ENCODE assay signal across 16 cellular contexts in genomic region chr22:37630839-37631435, GRCh38. TPM values are rescaled to one million over a fixed set of nuclear protein-coding genes. Genes with fewer than 3 reads are reported as not detected.
A peak's percentile ranks its signal among the peaks of the same experiment; 100 is the strongest.
DNase-seq lines count a peak whose midpoint lies in the region; ATAC-seq, FAIRE-seq and TF ChIP-seq lines count a peak whose summit lies in the region.
"Had no signal": no experiment of that assay in that cellular context is flagged by ENCODE, and none has a peak within 500 bp of the region (broad histone marks: within the 10 kb centered on the region; RNA-seq: fewer than 3 reads in every experiment).

No MANE protein-coding gene starts in this region.

- no peak for FAIRE-seq in HTR-8/SVneo (lab: Jason Lieb, UNC)
- FAIRE-seq: endometrium, keratinocyte had no signal

- CTCF ChIA-PET in CD4-positive, alpha-beta memory T cell (lab: Charles Lee; ENCODE audit: partially characterized antibody): interaction anchor here (9.0 to 22.8 kb wide), 4 partner anchors 4 to 49 kb away, joined by 75 to 558 read pairs (median 493); partner anchors contain the start of genes GGA1, LGALS1, NOL12 and SH3BP1

- H3K27ac ChIP-seq in CD4-positive, alpha-beta memory T cell (ENCODE audit: low read depth, low read length): peak overlapping the region; percentile 72
- H3K27ac ChIP-seq in neural progenitor cell: no peak overlapping the region
- H3K27ac ChIP-seq in thyroid gland: peak overlapping the region in 1 of 3 donors; percentile 16
- H3K27ac ChIP-seq: body of pancreas, gastrocnemius medialis, WERI-Rb-1 had no signal

- TF ChIP-seq POLR2A in thyroid gland (IDR thresholded peaks at IDR 0.05): no peak

- no peak for TF ChIP-seq CTCF in nephron (IDR thresholded peaks at IDR 0.05; ENCODE audit: unreplicated experiment in 3 of 3)
- no peak for TF ChIP-seq CTCF in neural progenitor cell (IDR thresholded peaks at IDR 0.05)
- no peak for TF ChIP-seq CTCF in thyroid gland (IDR thresholded peaks at IDR 0.05)

- no peaks in the 10 kb centered on the region for H3K27me3 Mint-ChIP-seq in CD4-positive, alpha-beta memory T cell
- H3K27me3 Mint-ChIP-seq in nephron (ENCODE audit: low read depth) (no peaks in the 10 kb centered on the region), neural progenitor cell (ENCODE audit: insufficient read depth, low read depth) (peaks cover 8% of the 10 kb centered on the region)

- H3K4me1 ChIP-seq in CD4-positive, alpha-beta memory T cell (ENCODE audit: insufficient read depth, low read length): peaks cover 72% of the 10 kb centered on the region
- H3K4me1 ChIP-seq in neural progenitor cell (peaks cover 17% of the 10 kb centered on the region), thyroid gland (peaks cover 0 to 38% of the 10 kb centered on the region in 2 donors)

- H3K9me3 Mint-ChIP-seq in CD4-positive, alpha-beta memory T cell: no peaks in the 10 kb centered on the region
- H3K9me3 Mint-ChIP-seq in nephron (no peaks in the 10 kb centered on the region), neural progenitor cell (no peaks in the 10 kb centered on the region)

- intact Hi-C loops in CD4-positive, alpha-beta memory T cell (cut with micrococcal nuclease): loop anchor here (10.0 kb wide), 1 partner anchor 214 kb away; the partner anchor contains the start of genes ANKRD54 and EIF3L
- intact Hi-C loops in thyroid gland (cut with DNase I): no loop called here

- no peak overlapping the region for H3K9ac ChIP-seq in neural progenitor cell

- no peaks in the 10 kb centered on the region for H4K20me1 ChIP-seq in neural progenitor cell (ENCODE audit: low read depth)

- peaks cover 4% of the 10 kb centered on the region for H3K36me3 ChIP-seq in CD4-positive, alpha-beta memory T cell (ENCODE audit: insufficient read depth, low read length)
- H3K36me3 ChIP-seq in neural progenitor cell (no peaks in the 10 kb centered on the region), thyroid gland (peaks cover 17 to 22% of the 10 kb centered on the region in 2 donors)

- no peaks in the 10 kb centered on the region for H3K9me3 ChIP-seq in CD4-positive, alpha-beta memory T cell (ENCODE audit: control insufficient read depth in 1 of 2, low read length in 2 of 2)
- H3K9me3 ChIP-seq in neural progenitor cell (ENCODE audit: low read depth): no peaks in the 10 kb centered on the region
- no peaks in the 10 kb centered on the region for H3K9me3 ChIP-seq in thyroid gland
- H3K9me3 ChIP-seq: body of pancreas, gastrocnemius medialis had no signal

- H3F3A ChIP-seq in neural progenitor cell (ENCODE audit: low read depth): peaks cover 16% of the 10 kb centered on the region

- H3K4me1 Mint-ChIP-seq in CD4-positive, alpha-beta memory T cell: peaks cover 31 to 76% (median 54%) of the 10 kb centered on the region in 4 donors
- peaks cover 46% of the 10 kb centered on the region for H3K4me1 Mint-ChIP-seq in nephron
- H3K4me1 Mint-ChIP-seq in neural progenitor cell: peaks cover 16% of the 10 kb centered on the region

- peak overlapping the region in 1 of 8 donors; percentile 49 for H3K4me3 Mint-ChIP-seq in CD4-positive, alpha-beta memory T cell
- H3K4me3 Mint-ChIP-seq in nephron: peak overlapping the region in 1 of 3 experiments; percentile 40
- H3K4me3 Mint-ChIP-seq in neural progenitor cell: no peak overlapping the region

- no peak overlapping the region for H3K4me2 ChIP-seq in neural progenitor cell

- H3K4me3 ChIP-seq in CD4-positive, alpha-beta memory T cell (ENCODE audit: low read length in 2 of 2): no peak overlapping the region
- H3K4me3 ChIP-seq in neural progenitor cell (no peak overlapping the region), thyroid gland (replicated peaks in 1 of 3) (no peak overlapping the region)
- H3K4me3 ChIP-seq: body of pancreas, gastrocnemius medialis had no signal

- H3K27ac Mint-ChIP-seq in CD4-positive, alpha-beta memory T cell: peak overlapping the region in 6 of 7 donors; percentile 17 to 81 (median 72)
- peak overlapping the region; percentile 76 to 93 (median 86) for H3K27ac Mint-ChIP-seq in nephron
- no peak overlapping the region for H3K27ac Mint-ChIP-seq in neural progenitor cell

- H2AFZ ChIP-seq in neural progenitor cell (replicated peaks): no peak overlapping the region

- DNase-seq in CD4-positive, alpha-beta memory T cell: no peak
- DNase-seq in OCI-M1 (lab: John Stamatoyannopoulos, UW): peak; percentile 44
- peak; percentile 54 for DNase-seq in amniotic epithelial cell (ENCODE audit: low read depth)
- DNase-seq in neural progenitor cell (ENCODE audit: low spot score): no peak
- DNase-seq in HTR-8/SVneo (ENCODE audit: insufficient read length, low spot score): no peak
- no peak for DNase-seq in thyroid gland
- DNase-seq: body of pancreas, gastrocnemius medialis, HCEC 1CT, NCI-H187 treated with DMSO at 0.1 percent for 48 hours, NCI-H69, WERI-Rb-1 had no signal

- WGBS in thyroid gland, 2 donors: 92 to 100% methylated on average over 1 to 9 of the region's 9 CpGs

- no peaks in the 10 kb centered on the region for H3K79me2 ChIP-seq in neural progenitor cell (ENCODE audit: low read depth)

- no peaks in the 10 kb centered on the region for H3K27me3 ChIP-seq in CD4-positive, alpha-beta memory T cell (ENCODE audit: insufficient read depth, low read length)
- H3K27me3 ChIP-seq in neural progenitor cell: no peaks in the 10 kb centered on the region
- H3K27me3 ChIP-seq in thyroid gland: no peaks in the 10 kb centered on the region
- H3K27me3 ChIP-seq: body of pancreas, gastrocnemius medialis had no signal

- H3K36me3 Mint-ChIP-seq in CD4-positive, alpha-beta memory T cell: peaks cover 0 to 17% of the 10 kb centered on the region in 2 donors
- H3K36me3 Mint-ChIP-seq in nephron (ENCODE audit: low read depth): no peaks in the 10 kb centered on the region
- H3K36me3 Mint-ChIP-seq in neural progenitor cell: no peaks in the 10 kb centered on the region

- ATAC-seq in GM18909 (IDR thresholded peaks at IDR 0.05; ENCODE audit: poor library complexity, unreplicated experiment): no peak
- ATAC-seq: body of pancreas, gastrocnemius medialis had no signal

- POLR2A ChIA-PET in CD4-positive, alpha-beta memory T cell (lab: Charles Lee; ENCODE audit: partially characterized antibody): interaction anchor here (0.6 to 12.8 kb wide), 6 partner anchors 10 to 50 kb away, joined by 3 to 247 read pairs (median 24); partner anchors contain the start of genes GGA1, LGALS1, PDXP and SH3BP1

RNA-seq across cellular contexts. Expression of gene SH3BP1, which starts 8.5 kb away (rescaled TPM):
- total RNA-seq in CD4-positive, alpha-beta memory T cell: 10 to 100 TPM; 84.0 to 89.2 TPM
- polyA plus RNA-seq in CD4-positive, alpha-beta memory T cell: 10 to 100 TPM; 17.6 to 30.3 TPM
- total RNA-seq in neural progenitor cell (ENCODE audit: low replicate concordance) (10.3 and 10.9 TPM in 2 replicates), thyroid gland (10 to 100 TPM in 1 of 4 donors, 1 to 10 TPM in 2, under 1 TPM in 1; 0.81 to 10.1 (median 3.3) TPM)

RNA-seq across cellular contexts. Expression of gene GGA1, which starts 22.3 kb away (rescaled TPM):
- total RNA-seq in CD4-positive, alpha-beta memory T cell: 100 to 1,000 TPM; 108 to 109 TPM
- polyA plus RNA-seq in CD4-positive, alpha-beta memory T cell: 10 to 100 TPM; 16.3 to 26.7 TPM
- total RNA-seq in neural progenitor cell (ENCODE audit: low replicate concordance): 62.3 and 71.7 TPM in 2 replicates
- 10 to 100 TPM; 46.2 to 90.5 (median 60.4) TPM for total RNA-seq in thyroid gland

RNA-seq across cellular contexts. Expression of gene PDXP, which starts 27.6 kb away (rescaled TPM):
- total RNA-seq in CD4-positive, alpha-beta memory T cell: 1 to 10 TPM; 7.3 to 9.8 TPM
- polyA plus RNA-seq in CD4-positive, alpha-beta memory T cell: 1 to 10 TPM in 1 of 2 donors, under 1 TPM in 1; 0.38 to 7.1 TPM
- total RNA-seq in neural progenitor cell (ENCODE audit: low replicate concordance) (25.1 and 57.0 TPM in 2 replicates), thyroid gland (10 to 100 TPM in 3 of 4 donors, 1 to 10 TPM in 1; 4.2 to 15.8 (median 12.3) TPM)

RNA-seq across cellular contexts. Expression of gene LGALS1, which starts 44.5 kb away (rescaled TPM):
- 10 to 100 TPM; 64.8 to 68.7 TPM for total RNA-seq in CD4-positive, alpha-beta memory T cell
- 100 to 1,000 TPM; 315 to 358 TPM for polyA plus RNA-seq in CD4-positive, alpha-beta memory T cell
- total RNA-seq in neural progenitor cell (ENCODE audit: low replicate concordance): 14.9 and 42.9 TPM in 2 replicates
- total RNA-seq in thyroid gland: 100 to 1,000 TPM; 146 to 212 (median 188) TPM

RNA-seq across cellular contexts. Expression of gene LGALS2, which starts 51.0 kb away (rescaled TPM):
- total RNA-seq in CD4-positive, alpha-beta memory T cell: 1 to 10 TPM in 1 of 2 experiments, not detected in 1; 1.0 TPM
- not detected for polyA plus RNA-seq in CD4-positive, alpha-beta memory T cell
- total RNA-seq in neural progenitor cell (ENCODE audit: low replicate concordance) (not detected in 2 replicates), thyroid gland (not detected)
- total RNA-seq: gastrocnemius medialis had no signal
- polyA plus RNA-seq: keratinocyte had no signal

Comparison
In these comparisons a context has a peak if more than half of its experiments do, and no peak if none do; other contexts are left out.
1. DNase-seq: peak in OCI-M1 (single experiment) and amniotic epithelial cell (single experiment); none in CD4-positive, alpha-beta memory T cell (0 of 5), neural progenitor cell (single experiment), HTR-8/SVneo (single experiment) and thyroid gland (0 of 2).